ENCODE assay signal across 1 cellular context in the genomic region with DNA sequence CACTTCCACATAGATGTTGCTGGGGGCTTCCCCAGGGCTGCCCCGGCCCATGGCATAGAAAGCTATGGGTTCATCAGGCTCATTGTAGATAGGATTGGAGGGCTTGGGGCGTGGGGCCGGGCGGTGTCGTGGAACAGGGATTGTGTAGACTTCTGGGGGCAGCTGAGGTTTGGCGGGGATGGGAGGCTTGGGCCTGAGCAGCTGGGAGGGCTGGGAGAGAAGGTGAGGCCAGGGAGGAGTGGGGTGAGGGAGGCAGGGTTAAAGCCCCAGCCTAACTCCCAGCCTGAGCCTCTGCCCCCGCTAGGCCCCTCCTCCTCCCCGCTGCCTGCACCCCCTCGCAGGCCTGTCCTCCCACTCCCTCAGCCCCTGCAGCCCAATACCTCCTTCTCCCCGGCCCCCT.
A peak's percentile ranks its signal among the peaks of the same experiment; 100 is the strongest.
TF ChIP-seq lines count a peak whose summit lies in the region.

No MANE protein-coding gene starts in this region.

TF ChIP-seq in HEK293, 187 proteins besides CTCF, POLR2A, EP300 and RAD21:
- TF ChIP-seq ZFHX2 (tag by site-specific recombination; conservative IDR thresholded peaks at IDR 0.05) (peak; percentile 49), ZNF701 (tag by site-specific recombination; IDR thresholded peaks at IDR 0.05) (no peak), EGR2 (tag by site-specific recombination; IDR thresholded peaks at IDR 0.05; ENCODE audit: low read depth) (peak; percentile 28; the same call in 1 of the 2 replicates)
